In the genomic region with DNA sequence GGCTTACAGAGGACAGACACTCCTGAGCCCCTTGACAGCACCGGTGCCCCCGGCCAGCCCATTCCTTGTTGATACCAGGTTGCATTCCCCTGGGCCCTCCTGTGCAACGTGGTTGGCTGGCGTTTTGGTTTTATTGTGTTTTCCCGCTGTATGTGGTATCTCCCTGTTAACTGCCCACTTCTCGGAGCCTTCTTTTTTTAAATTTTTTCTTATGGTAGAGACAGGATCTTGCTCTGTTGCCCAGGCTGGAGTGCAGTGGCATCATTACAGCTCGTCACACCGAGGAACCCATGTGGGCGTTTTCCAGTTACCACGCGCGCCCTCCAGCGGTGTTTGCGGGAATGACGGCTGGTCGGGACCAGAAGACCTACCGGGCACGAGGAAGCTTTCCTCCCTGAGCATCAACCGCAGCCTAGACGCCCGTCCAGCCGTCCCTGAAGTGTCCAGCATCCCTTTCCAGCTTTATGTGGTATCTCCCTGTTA, we compare ENCODE assay signal across 8 cellular contexts. TPM values are rescaled to one million over a fixed set of nuclear protein-coding genes. Genes with fewer than 3 reads are reported as not detected.
DNase-seq lines count a peak whose midpoint lies in the region; ATAC-seq and TF ChIP-seq lines count a peak whose summit lies in the region.

No MANE protein-coding gene starts in this region.

- H3K27me3 ChIP-seq in BLaER1 treated with 17β-estradiol and CSF1 and Interleukin-3, amounts not matched to agents 10 nM and 100 nM, result no peaks in the 10 kb centered on the region
- H3K27me3 ChIP-seq in PC-9 (ENCODE audit: insufficient read depth, low read depth), result 0 out of 2 replicates have a peak, but pooled peaks cover 17% of the 10 kb centered on the region

- intact Hi-C loops in PC-9 (cut with micrococcal nuclease; ENCODE audit: unreplicated experiment) (loop anchor here (1.0 to 5.0 kb wide), 5 partner anchors 90 to 390 kb away; a partner anchor contains a TSS), posterior vena cava (cut with DNase I) (no loop called here)

- no TSS peak for BruUV-seq in PC-9 (replicated peaks; lab: Mats Ljungman, UMichigan)

- H3F3A ChIP-seq in PC-9 (ENCODE audit: insufficient read depth, low read depth), result peaks cover 6% of the 10 kb centered on the region; the same call in 1 of the 2 replicates

- POLR2A ChIA-PET in PC-9 (lab: Charles Lee; ENCODE audit: unreplicated experiment), result interaction anchor here (0.6 to 0.7 kb wide), 2 partner anchors 24 to 39 kb away, joined by 8 to 12 read pairs; a partner anchor contains a TSS

- no peak overlapping the region for H3K9ac ChIP-seq in BLaER1 treated with 17β-estradiol and CSF1 and Interleukin-3, amounts not matched to agents 10 nM and 100 nM

- no peak for ATAC-seq in HG02588 (IDR thresholded peaks at IDR 0.05; ENCODE audit: unreplicated experiment)

- no peaks in the 10 kb centered on the region for H3K36me3 ChIP-seq in BLaER1 treated with 17β-estradiol and CSF1 and Interleukin-3, amounts not matched to agents 10 nM and 100 nM
- H3K36me3 ChIP-seq in PC-9 (ENCODE audit: low read depth), result no peaks in the 10 kb centered on the region

- H3K9me2 ChIP-seq in PC-9 (ENCODE audit: insufficient read depth), result no peaks in the 10 kb centered on the region

- peak; percentile 89 for TF ChIP-seq CTCF in PC-9 (conservative IDR thresholded peaks at IDR 0.05)

- peaks cover 7 to 39% (median 30%) of the 10 kb centered on the region in 10 experiments for H3K4me1 ChIP-seq in BLaER1 treated with 17β-estradiol and CSF1 and Interleukin-3, amounts not matched to agents 10 nM and 100 nM
- H3K4me1 ChIP-seq in PC-9 (replicated peaks; ENCODE audit: insufficient read depth), result peaks cover 11% of the 10 kb centered on the region

- CTCF ChIA-PET in PC-9 (lab: Charles Lee), result interaction anchor here (0.6 to 2.6 kb wide), 7 partner anchors 9 to 188 kb away, joined by 3 to 17 read pairs (median 3); no protein-coding TSS in a partner anchor

- no peaks in the 10 kb centered on the region for H3K79me2 ChIP-seq in PC-9 (ENCODE audit: low read depth)

- H3K27ac ChIP-seq in BLaER1 treated with 17β-estradiol and CSF1 and Interleukin-3, amounts not matched to agents 10 nM and 100 nM, result no peak overlapping the region
- no peak overlapping the region for H3K27ac ChIP-seq in PC-9

- H4K20me1 ChIP-seq in BLaER1 treated with 17β-estradiol and CSF1 and Interleukin-3, amounts not matched to agents 10 nM and 100 nM, result no peaks in the 10 kb centered on the region
- H4K20me1 ChIP-seq in PC-9 (ENCODE audit: insufficient read depth), result no peaks in the 10 kb centered on the region

- no peak overlapping the region for H3K4me3 ChIP-seq in BLaER1 treated with 17β-estradiol and CSF1 and Interleukin-3, amounts not matched to agents 10 nM and 100 nM
- H3K4me3 ChIP-seq in PC-9, result no peak overlapping the region

- peak overlapping the region in 7 of 11 experiments; percentile 22 to 61 (median 34); a peak in 6 of 22 replicates for H3K4me2 ChIP-seq in BLaER1 treated with 17β-estradiol and CSF1 and Interleukin-3, amounts not matched to agents 10 nM and 100 nM
- H3K4me2 ChIP-seq in PC-9, result peak overlapping the region; percentile 77; the same call in 1 of the 2 replicates

- peaks cover 0 to 8% (median 0%) of the 10 kb centered on the region in 11 experiments; a peak in 2 of 22 replicates for H3K9me3 ChIP-seq in BLaER1 treated with 17β-estradiol and CSF1 and Interleukin-3, amounts not matched to agents 10 nM and 100 nM (replicated peaks in 1 of 11)
- H3K9me3 ChIP-seq in PC-9 (ENCODE audit: insufficient read depth, low read depth), result peaks cover 7% of the 10 kb centered on the region; the same call in 1 of the 2 replicates

- DNase-seq in H4 (ENCODE audit: low spot score) (peak; percentile 90), PC-9 (peak; percentile 67 to 83), fibroblast of peridontal ligament (ENCODE audit: extremely low read depth) (peak; percentile 27), posterior vena cava (ENCODE audit: low spot score) (peak; percentile 93), putamen (ENCODE audit: low spot score) (no peak)
- peak; percentile 79 for DNase-seq in activated T-cell treated with anti-CD3 and anti-CD28 coated beads, Interleukin-2, amount 50 U/mL, for 1 hour

- H2AFZ ChIP-seq in PC-9, result no peak overlapping the region

RNA-seq across cellular contexts. Expression of a gene that starts 16.9 kb away (rescaled TPM):
- 41.1 and 52.5 TPM in 2 replicates for total RNA-seq in H4 (2014; rRNA removed; shearing (Covaris generic))
- 51.2 and 65.1 TPM in 2 replicates for total RNA-seq in PC-9 (2021)
- total RNA-seq in posterior vena cava, result 10 to 100 TPM; 22.6 to 30.9 TPM

RNA-seq across cellular contexts. Expression of a gene that starts 55.7 kb away (rescaled TPM):
- not detected in 2 replicates for total RNA-seq in H4 (2014; rRNA removed; shearing (Covaris generic))
- not detected in 2 replicates for total RNA-seq in PC-9 (2021)
- not detected for total RNA-seq in posterior vena cava
